ENCODE assay signal across 8 cellular contexts in genomic region chr7:45768516-45769394, GRCh38.
DNase-seq lines count a peak whose midpoint lies in the region; ATAC-seq and TF ChIP-seq lines count a peak whose summit lies in the region.
"Not testable (repeated sequence)": the region's sequence is repeated elsewhere in the genome, so short reads cannot be mapped to it uniquely, and the experiment has no call there.

No MANE protein-coding gene starts in this region.

- H3K9ac ChIP-seq in SK-N-MC (ENCODE audit: insufficient read length) = peak overlapping the region; percentile 76

- H3K27me3 ChIP-seq in testis = not testable (repeated sequence)

- H3K4me3 ChIP-seq in GM08714 (ENCODE audit: low read length) (peak overlapping the region; percentile 69), SK-N-MC (peak overlapping the region; percentile 83), testis (peak overlapping the region; percentile 85 to 95)

- peak overlapping the region; percentile 95 for H3K27ac Mint-ChIP-seq in activated naive CD4-positive, alpha-beta T cell treated with anti-CD3 and anti-CD28 coated beads, Interleukin-2, amount 50 U/mL, for 72 hours

- not testable (repeated sequence) for H3K9me3 Mint-ChIP-seq in activated naive CD4-positive, alpha-beta T cell treated with anti-CD3 and anti-CD28 coated beads, Interleukin-2, amount 50 U/mL, for 72 hours

- DNase-seq in NCI-H1048 (lab: John Stamatoyannopoulos, UW) = peak; percentile 88
- DNase-seq in SK-N-MC (ENCODE audit: low read depth, low spot score) = peak; percentile 40
- DNase-seq in activated naive CD4-positive, alpha-beta T cell treated with anti-CD3 and anti-CD28 coated beads, Interleukin-2, amount 50 U/mL, for 72 hours (ENCODE audit: low spot score in 2 of 2) = peak; percentile 92 to 97
- DNase-seq in glomerular visceral epithelial cell (ENCODE audit: extremely low spot score) = peak; percentile 96
- peak; percentile 96 for DNase-seq in omental fat pad (ENCODE audit: low spot score)
- peak; percentile 99 for DNase-seq in testis

- peaks cover 0 to 15% of the 10 kb centered on the region in 2 donors for H3K36me3 Mint-ChIP-seq in activated naive CD4-positive, alpha-beta T cell treated with anti-CD3 and anti-CD28 coated beads, Interleukin-2, amount 50 U/mL, for 72 hours

- H3K4me1 ChIP-seq in testis = not testable (repeated sequence)

- 0 to 1% methylated on average over 4 to 64 of the region's 72 CpGs for WGBS in testis, 2 donors

- TF ChIP-seq POLR2A in testis (IDR thresholded peaks at IDR 0.05) = not testable (repeated sequence)

- intact Hi-C loops in testis (cut with DNase I; ENCODE audit: low total_unique reads) = not testable (repeated sequence)

- ATAC-seq in HG02588 (IDR thresholded peaks at IDR 0.05; ENCODE audit: unreplicated experiment) = peak; percentile 100
- peak; percentile 99 to 100 for ATAC-seq in activated naive CD4-positive, alpha-beta T cell treated with anti-CD3 and anti-CD28 coated beads, Interleukin-2, amount 50 U/mL, for 72 hours
- peak; percentile 100 for ATAC-seq in omental fat pad (ENCODE audit: low FRiP score)

- H3K27ac ChIP-seq in SK-N-MC (0 out of 2 replicates have a peak overlapping the region, but pooled peaks have one; percentile 25), testis (peak overlapping the region; percentile 87 to 90)

- H3K36me3 ChIP-seq in SK-N-MC (ENCODE audit: insufficient read depth, low read length); testis (ENCODE audit: low read depth, missing control alignments): not testable (repeated sequence)

- TF ChIP-seq CTCF in omental fat pad (IDR thresholded peaks at IDR 0.05) = not testable (repeated sequence)
- peak in 2 of 3 experiments; percentile 17 to 26 for TF ChIP-seq CTCF in testis (IDR thresholded peaks at IDR 0.05)

- not testable (repeated sequence) for H3K9me3 ChIP-seq in SK-N-MC (ENCODE audit: low read depth, low read length); testis

Comparison
In these comparisons a context has a peak if more than half of its experiments do, and no peak if none do; other contexts are left out.
1. Peak in every context shown above with its lines: DNase-seq, ATAC-seq, H3K4me3 ChIP-seq and H3K27ac ChIP-seq.
2. DNase-seq: peak in every context shown above with its lines; median percentile 99 in testis; 96 in glomerular visceral epithelial cell; 96 in omental fat pad; 94 in activated naive CD4-positive, alpha-beta T cell treated with anti-CD3 and anti-CD28 coated beads, Interleukin-2, amount 50 U/mL, for 72 hours; 88 in NCI-H1048; 40 in SK-N-MC.